Comparison of ENCODE assay signal across 1 cellular context in the genomic region with DNA sequence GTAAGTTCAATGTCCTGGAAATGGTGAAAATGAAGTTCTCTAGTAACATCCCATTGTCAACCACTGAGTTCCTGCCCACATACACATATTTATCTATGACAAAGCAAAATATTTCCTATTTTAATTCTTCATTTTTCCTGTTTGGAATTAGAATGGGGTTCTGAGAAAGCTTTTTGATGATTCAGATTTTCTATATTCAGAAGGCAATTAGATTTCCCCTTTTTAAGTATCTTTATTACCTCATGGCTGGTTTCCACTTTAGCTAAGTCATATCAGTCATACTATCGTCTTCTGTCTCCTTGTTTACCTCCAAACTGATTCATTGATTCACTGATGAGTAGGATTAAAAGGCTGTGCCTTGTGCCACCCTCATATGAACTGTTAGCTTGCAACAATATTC.
TF ChIP-seq lines count a peak whose summit lies in the region.

No MANE protein-coding gene starts in this region.

TF ChIP-seq in GM12878, 131 proteins besides CTCF, POLR2A, EP300 and RAD21 (continued from another document):
- TF ChIP-seq FOXK2 (IDR thresholded peaks at IDR 0.05), result no peak
- TF ChIP-seq JUNB (IDR thresholded peaks at IDR 0.05), result peak; percentile 38
- no peak for TF ChIP-seq ATF7 (IDR thresholded peaks at IDR 0.05; ENCODE audit: low read depth)
- TF ChIP-seq RAD51 (IDR thresholded peaks at IDR 0.05), result no peak
- no peak for TF ChIP-seq GABPA (IDR thresholded peaks at IDR 0.05; ENCODE audit: low read depth)
